19 cellular contexts compared by ENCODE assay signal in genomic region chr13:73602295-73602694, GRCh38.
A peak's percentile ranks its signal among the peaks of the same experiment; 100 is the strongest.
DNase-seq lines count a peak whose midpoint lies in the region; ATAC-seq, FAIRE-seq and TF ChIP-seq lines count a peak whose summit lies in the region.
"Had no signal": no experiment of that assay in that cellular context is flagged by ENCODE, and none has a peak within 500 bp of the region (broad histone marks: within the 10 kb centered on the region; RNA-seq: fewer than 3 reads in every experiment).

No MANE protein-coding gene starts in this region.

- H3K27me3 ChIP-seq in breast epithelium (no peaks in the 10 kb centered on the region), esophagus muscularis mucosa (no peaks in the 10 kb centered on the region)
- H3K27me3 ChIP-seq: pancreas had no signal

- CTCF ChIA-PET in MCF 10A (lab: Yijun Ruan, JAX) = no interaction called here
- CTCF ChIA-PET in RWPE1 (lab: Yijun Ruan, JAX) = interaction anchor here (0.9 kb wide), 1 partner anchor 228 kb away, joined by 3 read pairs; no protein-coding TSS in a partner anchor

- TF ChIP-seq POLR2A in breast epithelium (IDR thresholded peaks at IDR 0.05) = no peak
- TF ChIP-seq POLR2A in esophagus muscularis mucosa (IDR thresholded peaks at IDR 0.05; ENCODE audit: low read depth) = no peak

- no peaks in the 10 kb centered on the region for H3K27me3 Mint-ChIP-seq in MCF 10A (ENCODE audit: insufficient read depth, unreplicated experiment)
- peaks cover 0 to 4% (median 0%) of the 10 kb centered on the region in 3 donors for H3K27me3 Mint-ChIP-seq in immature natural killer cell (ENCODE audit: low read depth in 3 of 3)
- H3K27me3 Mint-ChIP-seq: activated CD4-positive, alpha-beta memory T cell treated with anti-CD3 and anti-CD28 coated beads, Interleukin-2, amount 10 ng/mL, durations not matched to agents 7 days and 5 days had no signal

- no peak for TF ChIP-seq CTCF in MCF 10A (IDR thresholded peaks at IDR 0.05; ENCODE audit: unreplicated experiment)
- no peak for TF ChIP-seq CTCF in breast epithelium (IDR thresholded peaks at IDR 0.05)
- no peak for TF ChIP-seq CTCF in RWPE1 (conservative IDR thresholded peaks at IDR 0.05; ENCODE audit: low read depth)
- TF ChIP-seq CTCF in choroid plexus epithelial cell (conservative IDR thresholded peaks at IDR 0.05; ENCODE audit: low read depth, low read length) = no peak
- TF ChIP-seq CTCF in esophagus muscularis mucosa (IDR thresholded peaks at IDR 0.05) = no peak

- ATAC-seq in GM21723 (IDR thresholded peaks at IDR 0.05; ENCODE audit: unreplicated experiment) = no peak
- ATAC-seq: Panc1, pancreas had no signal

- no peak for FAIRE-seq in urothelium cell line (lab: Jason Lieb, UNC)
- FAIRE-seq: pancreas had no signal

- H3K9me3 Mint-ChIP-seq in MCF 10A (ENCODE audit: unreplicated experiment) = no peaks in the 10 kb centered on the region
- H3K9me3 Mint-ChIP-seq in immature natural killer cell = peaks cover 0 to 4% (median 0%) of the 10 kb centered on the region in 6 donors

- H3K27ac ChIP-seq in breast epithelium (no peak overlapping the region), RWPE1 (no peak overlapping the region), esophagus muscularis mucosa (replicated peaks in 1 of 4) (no peak overlapping the region)
- H3K27ac ChIP-seq: pancreas had no signal

- H3K4me1 Mint-ChIP-seq in MCF 10A (ENCODE audit: insufficient read depth, unreplicated experiment) = peaks cover 32% of the 10 kb centered on the region
- no peaks in the 10 kb centered on the region for H3K4me1 Mint-ChIP-seq in immature natural killer cell
- H3K4me1 Mint-ChIP-seq: activated CD4-positive, alpha-beta memory T cell treated with anti-CD3 and anti-CD28 coated beads, Interleukin-2, amount 10 ng/mL, durations not matched to agents 7 days and 5 days had no signal

- no peaks in the 10 kb centered on the region for H3K36me3 Mint-ChIP-seq in MCF 10A (ENCODE audit: insufficient read depth, unreplicated experiment)
- peaks cover 0 to 4% (median 0%) of the 10 kb centered on the region in 3 donors for H3K36me3 Mint-ChIP-seq in immature natural killer cell

- POLR2A ChIA-PET in MCF 10A (lab: Yijun Ruan, JAX) = interaction anchor here (0.6 to 1.4 kb wide), 3 partner anchors 11 to 100 kb away, joined by 3 to 4 read pairs (median 3); no protein-coding TSS in a partner anchor
- POLR2A ChIA-PET in RWPE1 (lab: Yijun Ruan, JAX; ENCODE audit: low non-redundant PET) = no interaction called here

- no TSS peak for BruUV-seq in MCF 10A (replicated peaks; lab: Mats Ljungman, UMichigan)

- H3K4me3 ChIP-seq in breast epithelium (no peak overlapping the region), choroid plexus epithelial cell (ENCODE audit: low read depth, low read length) (no peak overlapping the region), esophagus muscularis mucosa (no peak overlapping the region)
- H3K4me3 ChIP-seq: pancreas had no signal

- H3K9me3 ChIP-seq in breast epithelium (peaks cover 0 to 10% of the 10 kb centered on the region in 2 donors), esophagus muscularis mucosa (peaks cover 0 to 8% (median 4%) of the 10 kb centered on the region in 4 donors)
- H3K9me3 ChIP-seq: pancreas had no signal

- intact Hi-C loops in MCF 10A (cut with micrococcal nuclease) (no loop called here), breast epithelium (cut with DNase I; ENCODE audit: low total_unique reads) (no loop called here), esophagus muscularis mucosa (cut with DNase I) (no loop called here)

- peak overlapping the region; percentile 63 for H3K27ac Mint-ChIP-seq in MCF 10A (ENCODE audit: low read depth, unreplicated experiment)
- H3K27ac Mint-ChIP-seq in immature natural killer cell = no peak overlapping the region
- H3K27ac Mint-ChIP-seq: activated CD4-positive, alpha-beta memory T cell treated with anti-CD3 and anti-CD28 coated beads, Interleukin-2, amount 10 ng/mL, durations not matched to agents 7 days and 5 days; T-helper 2 cell treated with Interferon-gamma antibody and Interleukin-4, amounts not matched to agents 5 μg/mL and 100 μg/mL, for 36 hours had no signal

- H3K36me3 ChIP-seq in breast epithelium = no peaks in the 10 kb centered on the region
- H3K36me3 ChIP-seq in esophagus muscularis mucosa = no peaks in the 10 kb centered on the region
- H3K36me3 ChIP-seq: pancreas had no signal

- DNase-seq in MCF 10A (ENCODE audit: unreplicated experiment) (peak; percentile 55), breast epithelium (ENCODE audit: low spot score in 2 of 2) (no peak), RWPE1 (ENCODE audit: low spot score) (peak; percentile 58), choroid plexus epithelial cell (ENCODE audit: low read depth) (peak; percentile 17), urothelium cell line (ENCODE audit: low spot score) (peak; percentile 20), immature natural killer cell (no peak), esophagus muscularis mucosa (ENCODE audit: extremely low spot score) (no peak)
- DNase-seq: ACHN; activated CD4-positive, alpha-beta memory T cell treated with anti-CD3 and anti-CD28 coated beads, Interleukin-2, amount 10 ng/mL, durations not matched to agents 7 days and 5 days; activated effector memory CD4-positive, alpha-beta T cell treated with Interleukin-2 at 50 U/mL for 16 hours; COR-L47; effector CD8-positive, alpha-beta T cell; NCI-H1105; NCI-H345; pancreas; substantia nigra had no signal

- H3K4me3 Mint-ChIP-seq in MCF 10A (ENCODE audit: unreplicated experiment) = no peak overlapping the region
- no peak overlapping the region for H3K4me3 Mint-ChIP-seq in immature natural killer cell
- H3K4me3 Mint-ChIP-seq: activated CD4-positive, alpha-beta memory T cell treated with anti-CD3 and anti-CD28 coated beads, Interleukin-2, amount 10 ng/mL, durations not matched to agents 7 days and 5 days; T-helper 2 cell treated with Interferon-gamma antibody and Interleukin-4, amounts not matched to agents 5 μg/mL and 100 μg/mL, for 36 hours had no signal

- H3K4me1 ChIP-seq in breast epithelium = no peaks in the 10 kb centered on the region
- H3K4me1 ChIP-seq in esophagus muscularis mucosa = no peaks in the 10 kb centered on the region

- no peak for TF ChIP-seq EP300 in esophagus muscularis mucosa (IDR thresholded peaks at IDR 0.05)

- WGBS in esophagus muscularis mucosa = 82% methylated on average over 5 of the region's 5 CpGs

Comparison
In these comparisons a context has a peak if more than half of its experiments do, and no peak if none do; other contexts are left out.
1. DNase-seq: peak in MCF 10A (single experiment), RWPE1 (single experiment), choroid plexus epithelial cell (single experiment) and urothelium cell line (single experiment); none in breast epithelium (0 of 2), immature natural killer cell (0 of 3) and esophagus muscularis mucosa (single experiment).